Comparison of ENCODE assay signal across 9 cellular contexts in the genomic region with DNA sequence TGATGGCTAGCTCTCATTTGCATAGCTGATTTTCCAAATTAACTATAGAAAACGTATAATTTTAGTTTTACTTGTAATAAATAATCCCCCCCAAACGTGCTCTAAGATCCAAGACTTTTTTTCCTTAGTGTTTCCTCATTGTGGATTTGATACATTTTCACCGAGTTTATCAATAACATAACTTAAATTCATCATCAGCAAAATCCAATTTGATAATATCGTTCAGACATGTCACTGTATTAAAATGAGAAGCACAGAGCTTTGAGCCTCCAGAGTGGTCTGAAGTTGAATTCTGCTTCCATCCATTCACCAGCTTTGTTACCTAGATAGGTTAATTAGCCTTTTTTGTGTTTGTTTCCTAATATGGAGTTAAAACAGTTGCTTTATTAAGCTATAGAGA.
"Had no signal": no experiment of that assay in that cellular context is flagged by ENCODE, and none has a peak within 500 bp of the region (broad histone marks: within the 10 kb centered on the region; RNA-seq: fewer than 3 reads in every experiment).

No MANE protein-coding gene starts in this region.

- H2AFZ ChIP-seq: GM23338 had no signal

- FAIRE-seq: H1, H54, HTR-8/SVneo had no signal

- DNase-seq: H9, HCEC 1CT, Karpas-422, KBM-7 had no signal

- H3K27ac ChIP-seq: KMS-11 had no signal

- H3K9ac ChIP-seq: KMS-11 had no signal

- ATAC-seq: GM23338 had no signal

- H3K4me3 ChIP-seq: GM23338 had no signal

- H3K4me2 ChIP-seq: GM23338, KMS-11 had no signal
